In genomic region chr16:8989099-8989878, GRCh38 we compare ENCODE assay signal across 1 cellular context.
TF ChIP-seq lines count a peak whose summit lies in the region.

No MANE protein-coding gene starts in this region.

TF ChIP-seq in HepG2, 621 proteins besides CTCF, POLR2A, EP300 and RAD21 (continued from another document and continues in another):
- TF ChIP-seq ZBTB33 (CRISPR knock-in tag; IDR thresholded peaks at IDR 0.05): 0 out of 2 replicates have a peak, but pooled peaks have one; percentile 10
- peak; percentile 41; the same call in 1 of the 2 replicates for TF ChIP-seq ZMYM4 (CRISPR knock-in tag; IDR thresholded peaks at IDR 0.05)
- no peak for TF ChIP-seq SMC3 (IDR thresholded peaks at IDR 0.05; ENCODE audit: low read length)
- no peak for TF ChIP-seq ZNF570 (CRISPR knock-in tag; IDR thresholded peaks at IDR 0.05; ENCODE audit: borderline replicate concordance)
- no peak for TF ChIP-seq ZFYVE20 (CRISPR knock-in tag; IDR thresholded peaks at IDR 0.05; ENCODE audit: borderline replicate concordance, low read depth)
- TF ChIP-seq MEIS2 (CRISPR knock-in tag; IDR thresholded peaks at IDR 0.05): peak; percentile 63; the same call in 1 of the 2 replicates
- TF ChIP-seq ZNF274 (CRISPR knock-in tag; IDR thresholded peaks at IDR 0.05): no peak
- TF ChIP-seq SOX5 (CRISPR knock-in tag; IDR thresholded peaks at IDR 0.05; ENCODE audit: borderline replicate concordance): peak; percentile 80; the same call in 1 of the 2 replicates
- peak; percentile 51 for TF ChIP-seq ELF1 (CRISPR knock-in tag; IDR thresholded peaks at IDR 0.05)
- TF ChIP-seq ZNF430 (CRISPR knock-in tag; IDR thresholded peaks at IDR 0.05): peak; percentile 81; the same call in 1 of the 2 replicates
- 0 out of 2 replicates have a peak, but pooled peaks have one; percentile 52 for TF ChIP-seq ZSCAN29 (CRISPR knock-in tag; conservative IDR thresholded peaks at IDR 0.05)
- TF ChIP-seq THAP11 (CRISPR knock-in tag; IDR thresholded peaks at IDR 0.05): 0 out of 2 replicates have a peak, but pooled peaks have one; percentile 28
- peak; percentile 44 for TF ChIP-seq ZGPAT (CRISPR knock-in tag; IDR thresholded peaks at IDR 0.05)
- TF ChIP-seq TFAP4 (IDR thresholded peaks at IDR 0.05; ENCODE audit: borderline replicate concordance, low read depth): peak; percentile 94
- no peak for TF ChIP-seq ZNF414 (CRISPR knock-in tag; IDR thresholded peaks at IDR 0.05)
- TF ChIP-seq HOXD1 (CRISPR knock-in tag; IDR thresholded peaks at IDR 0.05): peak; percentile 37; the same call in 1 of the 2 replicates
- TF ChIP-seq NCOR1 (IDR thresholded peaks at IDR 0.05; ENCODE audit: borderline replicate concordance, low read length): peak; percentile 80
- TF ChIP-seq RNF2 (conservative IDR thresholded peaks at IDR 0.05; ENCODE audit: low read depth): no peak; the same call in 1 of the 2 replicates
- no peak for TF ChIP-seq KLF15 (CRISPR knock-in tag; IDR thresholded peaks at IDR 0.05; ENCODE audit: borderline replicate concordance)
- TF ChIP-seq RARA (CRISPR knock-in tag; IDR thresholded peaks at IDR 0.05): peak; percentile 87
- 0 out of 2 replicates have a peak, but pooled peaks have one; percentile 37 for TF ChIP-seq ZNF569 (CRISPR knock-in tag; IDR thresholded peaks at IDR 0.05; ENCODE audit: borderline replicate concordance)
- TF ChIP-seq ZBED4 (CRISPR knock-in tag; IDR thresholded peaks at IDR 0.05; ENCODE audit: borderline replicate concordance): 0 out of 2 replicates have a peak, but pooled peaks have one; percentile 17
- peak; percentile 53; the same call in 1 of the 2 replicates for TF ChIP-seq ZNF788 (CRISPR knock-in tag; IDR thresholded peaks at IDR 0.05; ENCODE audit: borderline replicate concordance)
- no peak for TF ChIP-seq ZNF777 (CRISPR knock-in tag; IDR thresholded peaks at IDR 0.05)
- no peak for TF ChIP-seq HOXA7 (CRISPR knock-in tag; IDR thresholded peaks at IDR 0.05)
- TF ChIP-seq ZFP91 (CRISPR knock-in tag; IDR thresholded peaks at IDR 0.05; ENCODE audit: borderline replicate concordance): peak; percentile 5; the same call in 1 of the 2 replicates
- no peak for TF ChIP-seq MEIS1 (CRISPR knock-in tag; IDR thresholded peaks at IDR 0.05; ENCODE audit: borderline replicate concordance)
- no peak for TF ChIP-seq ZNF354B (CRISPR knock-in tag; IDR thresholded peaks at IDR 0.05)
- no peak for TF ChIP-seq ZNF276 (CRISPR knock-in tag; IDR thresholded peaks at IDR 0.05; ENCODE audit: low read depth)
- TF ChIP-seq NFKB2 (CRISPR knock-in tag; IDR thresholded peaks at IDR 0.05; ENCODE audit: borderline replicate concordance): peak; percentile 38; the same call in 1 of the 2 replicates
- TF ChIP-seq PAXIP1 (CRISPR knock-in tag; conservative IDR thresholded peaks at IDR 0.05): peak; percentile 65
- 0 out of 2 replicates have a peak, but pooled peaks have one; percentile 53 for TF ChIP-seq ZNF574 (CRISPR knock-in tag; IDR thresholded peaks at IDR 0.05)
- 0 out of 2 replicates have a peak, but pooled peaks have one; percentile 29 for TF ChIP-seq KDM3A (CRISPR knock-in tag; IDR thresholded peaks at IDR 0.05; ENCODE audit: low read depth)
